ENCODE assay signal across 8 cellular contexts in genomic region chr19:12696366-12697335, GRCh38. TPM values are rescaled to one million over a fixed set of nuclear protein-coding genes. Genes with fewer than 3 reads are reported as not detected.
DNase-seq lines count a peak whose midpoint lies in the region; ATAC-seq and TF ChIP-seq lines count a peak whose summit lies in the region.

TSS of gene FBXW9 (minus strand) at chr19:12696631. CDS start at chr19:12696581, 50 bp downstream.

- WGBS in spleen, 5 donors, result 6 to 17% (median 6%) methylated on average over 24 to 59 of the region's 59 CpGs

- peak within 1 kb of the TSS; percentile 89 for H3K4me3 ChIP-seq in A673 (ENCODE audit: low read depth, low read length, poor library complexity, severe bottlenecking)
- peak within 1 kb of the TSS; percentile 87 to 100 (median 97) for H3K4me3 ChIP-seq in spleen

- TSS peak; percentile 98 for BruUV-seq in A673 (replicated peaks; lab: Mats Ljungman, UMichigan)

- TF ChIP-seq CTCF in A673 (conservative IDR thresholded peaks at IDR 0.05; ENCODE audit: low read depth, low read length) (no peak), spleen (IDR thresholded peaks at IDR 0.05 in 8 of 11, conservative IDR thresholded peaks at IDR 0.05 in 3 of 11) (peak in 1 of 11 experiments; percentile 7)

- H3K27ac ChIP-seq in A673 (ENCODE audit: low read depth, low read length, poor library complexity, severe bottlenecking) (peak within 1 kb of the TSS; percentile 83), caudate nucleus (ENCODE audit: low read depth, low read length) (peak within 1 kb of the TSS; percentile 82), spleen (peak within 1 kb of the TSS; percentile 88 to 97 (median 95))

- H3K4me1 ChIP-seq in A673 (ENCODE audit: insufficient read depth, low read length, poor library complexity, severe bottlenecking), result peaks cover 11% of the 10 kb centered on the region
- peaks cover 8 to 38% (median 22%) of the 10 kb centered on the region in 6 donors for H3K4me1 ChIP-seq in spleen

- peak; percentile 82 for ATAC-seq in GM18868 (IDR thresholded peaks at IDR 0.05; ENCODE audit: unreplicated experiment)
- ATAC-seq in HG03196 (IDR thresholded peaks at IDR 0.05; ENCODE audit: unreplicated experiment), result peak; percentile 66

- no peaks in the 10 kb centered on the region for H3K9me3 ChIP-seq in A673 (ENCODE audit: low read depth, low read length, poor library complexity, severe bottlenecking)
- no peaks in the 10 kb centered on the region for H3K9me3 ChIP-seq in spleen

- POLR2A ChIA-PET in A673 (lab: Charles Lee; ENCODE audit: low non-redundant PET), result interaction anchor here (0.6 kb wide), 2 partner anchors 14 to 1664 kb away, joined by 3 to 8 read pairs; no protein-coding TSS in a partner anchor

- intact Hi-C loops in A673 (cut with micrococcal nuclease; ENCODE audit: unreplicated experiment), result no loop called here
- intact Hi-C loops in spleen (cut with DNase I; ENCODE audit: low total_unique reads), result no loop called here

- peak in 2 of 3 donors; percentile 2 to 69 for TF ChIP-seq POLR2A in spleen (IDR thresholded peaks at IDR 0.05)

- DNase-seq in A673 (ENCODE audit: low spot score) (peak; percentile 97), NCI-H345 treated with DMSO at 0.1 percent for 48 hours (lab: John Stamatoyannopoulos, UW; ENCODE audit: unreplicated experiment) (peak; percentile 17), caudate nucleus (lab: John Stamatoyannopoulos, UW) (peak; percentile 60 to 99 (median 92)), iris pigment epithelial cell (ENCODE audit: low read depth) (peak; percentile 94), spleen (peak; percentile 97)
- DNase-seq in activated CD4-positive, CD25-positive, alpha-beta regulatory T cell treated with anti-CD3 and anti-CD28 coated beads, Interleukin-2, amount 50 U/mL, for 16 hours (ENCODE audit: low read depth, low spot score), result peak; percentile 97

- peaks cover 24% of the 10 kb centered on the region for H3K36me3 ChIP-seq in A673 (ENCODE audit: insufficient read depth, low read length, poor library complexity, severe bottlenecking)
- peaks cover 0 to 32% (median 15%) of the 10 kb centered on the region in 6 donors for H3K36me3 ChIP-seq in spleen

- CTCF ChIA-PET in A673 (lab: Charles Lee), result interaction anchor here (0.5 to 1.0 kb wide), 3 partner anchors 64 to 85 kb away, joined by 3 to 7 read pairs (median 3); no protein-coding TSS in a partner anchor

- H3K27me3 ChIP-seq in A673 (replicated peaks; ENCODE audit: insufficient read depth, low read depth, low read length, poor library complexity), result no peaks in the 10 kb centered on the region
- H3K27me3 ChIP-seq in spleen (replicated peaks in 1 of 7), result no peaks in the 10 kb centered on the region

RNA-seq across cellular contexts. Expression of gene FBXW9, which starts in this region (rescaled TPM):
- total RNA-seq in A673 (2021) (15.4 and 19.6 TPM in 2 replicates), spleen (1 to 10 TPM; 1.7 to 5.3 (median 3.8) TPM)
- polyA plus RNA-seq in spleen, result 1 to 10 TPM; 4.8 to 7.4 (median 5.2) TPM

Comparison
In these comparisons a context has a peak if more than half of its experiments do, and no peak if none do; other contexts are left out.
1. Peak in every context shown above with its lines: DNase-seq, ATAC-seq, H3K4me3 ChIP-seq and H3K27ac ChIP-seq.
2. DNase-seq: peak in every context shown above with its lines; median percentile 97 in A673; 97 in activated CD4-positive, CD25-positive, alpha-beta regulatory T cell treated with anti-CD3 and anti-CD28 coated beads, Interleukin-2, amount 50 U/mL, for 16 hours; 97 in spleen; 94 in iris pigment epithelial cell; 92 in caudate nucleus; 17 in NCI-H345 treated with DMSO at 0.1 percent for 48 hours.